ENCODE assay signal across 20 cellular contexts in genomic region chr3:193911784-193912183, GRCh38.
DNase-seq lines count a peak whose midpoint lies in the region; ATAC-seq and TF ChIP-seq lines count a peak whose summit lies in the region.
"Had no signal": no experiment of that assay in that cellular context is flagged by ENCODE, and none has a peak within 500 bp of the region (broad histone marks: within the 10 kb centered on the region; RNA-seq: fewer than 3 reads in every experiment).

No MANE protein-coding gene starts in this region.

- no CpG with 5 or more reads among the region's 6 CpGs for WGBS in mesendoderm (ENCODE audit: extremely low coverage, insufficient coverage, low lambda C conversion rate)

- no peak overlapping the region for H3K4me3 ChIP-seq in mesendoderm (ENCODE audit: low read length)
- H3K4me3 ChIP-seq: BLaER1, lower lobe of right lung, SJSA1, tibial artery had no signal

- H4K5ac ChIP-seq in mesendoderm (ENCODE audit: low read length) = no peak overlapping the region

- H3K4me1 ChIP-seq in mesendoderm (ENCODE audit: control insufficient read depth, low read depth, low read length) = peaks cover 7% of the 10 kb centered on the region
- H3K4me1 ChIP-seq: BLaER1, SJSA1 had no signal

- no peak for ATAC-seq in activated CD8-positive, alpha-beta T cell treated with anti-CD3 and anti-CD28 coated beads for 36 hours
- ATAC-seq in activated CD8-positive, alpha-beta T cell treated with anti-CD3 and anti-CD28 coated beads, Interleukin-2, amount 10 ng/mL, durations not matched to agents 7 days and 5 days = no peak
- ATAC-seq in T-cell (replicated peaks in 1 of 4) (peak in 3 of 4 experiments; percentile 38 to 45 (median 40)), sciatic nerve (peak; percentile 44)
- ATAC-seq: effector memory CD8-positive, alpha-beta T cell had no signal

- no peak for TF ChIP-seq CTCF in activated CD8-positive, alpha-beta T cell treated with anti-CD3 and anti-CD28 coated beads for 36 hours (IDR thresholded peaks at IDR 0.05)

- no peak overlapping the region for H2BK5ac ChIP-seq in mesendoderm (ENCODE audit: low read length)

- H3K79me2 ChIP-seq in mesendoderm (ENCODE audit: control insufficient read depth, insufficient read depth, low read length) = no peaks in the 10 kb centered on the region

- intact Hi-C loops in activated CD8-positive, alpha-beta T cell treated with anti-CD3 and anti-CD28 coated beads for 36 hours (cut with micrococcal nuclease) = no loop called here
- intact Hi-C loops in sciatic nerve (cut with DNase I) = no loop called here

- no peak overlapping the region for H3K18ac ChIP-seq in mesendoderm (ENCODE audit: low read length)

- H3K23ac ChIP-seq in mesendoderm (ENCODE audit: low read length) = no peak overlapping the region

- no peak overlapping the region for H3K4me2 ChIP-seq in mesendoderm (ENCODE audit: low read length)
- H3K4me2 ChIP-seq: BLaER1 had no signal

- peaks cover 16% of the 10 kb centered on the region for H3K4me1 Mint-ChIP-seq in activated CD8-positive, alpha-beta T cell treated with anti-CD3 and anti-CD28 coated beads for 36 hours (ENCODE audit: low read depth)
- H3K4me1 Mint-ChIP-seq in activated CD8-positive, alpha-beta T cell treated with anti-CD3 and anti-CD28 coated beads, Interleukin-2, amount 10 ng/mL, durations not matched to agents 7 days and 5 days (ENCODE audit: low read depth) = peaks cover 4% of the 10 kb centered on the region
- H3K4me1 Mint-ChIP-seq in T-cell = peaks cover 24 to 31% (median 26%) of the 10 kb centered on the region in 3 donors

- H3K79me1 ChIP-seq in mesendoderm (ENCODE audit: low read length) = no peaks in the 10 kb centered on the region

- no peak overlapping the region for H2BK120ac ChIP-seq in mesendoderm (ENCODE audit: low read depth, low read length)

- peaks cover 10% of the 10 kb centered on the region for H3K9me3 Mint-ChIP-seq in activated CD8-positive, alpha-beta T cell treated with anti-CD3 and anti-CD28 coated beads for 36 hours
- no peaks in the 10 kb centered on the region for H3K9me3 Mint-ChIP-seq in activated CD8-positive, alpha-beta T cell treated with anti-CD3 and anti-CD28 coated beads, Interleukin-2, amount 10 ng/mL, durations not matched to agents 7 days and 5 days (ENCODE audit: insufficient read depth)
- H3K9me3 Mint-ChIP-seq in T-cell = peaks cover 0 to 8% (median 0%) of the 10 kb centered on the region in 3 donors
- H3K9me3 Mint-ChIP-seq: effector memory CD8-positive, alpha-beta T cell had no signal

- no peak overlapping the region for H3K56ac ChIP-seq in mesendoderm (ENCODE audit: low read length)

- CTCF ChIA-PET in activated CD8-positive, alpha-beta T cell treated with anti-CD3 and anti-CD28 coated beads for 36 hours (lab: Charles Lee) = no interaction called here
- CTCF ChIA-PET in activated CD8-positive, alpha-beta T cell treated with anti-CD3 and anti-CD28 coated beads, Interleukin-2, amount 10 ng/mL, durations not matched to agents 7 days and 5 days (lab: Charles Lee) = no interaction called here
- CTCF ChIA-PET in T-cell (lab: Charles Lee) = no interaction called here

- no peak overlapping the region for H3K4ac ChIP-seq in mesendoderm (ENCODE audit: low read depth, low read length)

- H3K4me3 Mint-ChIP-seq in activated CD8-positive, alpha-beta T cell treated with anti-CD3 and anti-CD28 coated beads for 36 hours = no peak overlapping the region
- no peak overlapping the region for H3K4me3 Mint-ChIP-seq in activated CD8-positive, alpha-beta T cell treated with anti-CD3 and anti-CD28 coated beads, Interleukin-2, amount 10 ng/mL, durations not matched to agents 7 days and 5 days
- H3K4me3 Mint-ChIP-seq in T-cell = peak overlapping the region in 2 of 3 donors; percentile 17 to 66
- H3K4me3 Mint-ChIP-seq: naive B cell had no signal

- peak; percentile 6 for DNase-seq in activated CD8-positive, alpha-beta T cell treated with anti-CD3 and anti-CD28 coated beads for 36 hours
- no peak for DNase-seq in activated CD8-positive, alpha-beta T cell treated with anti-CD3 and anti-CD28 coated beads, Interleukin-2, amount 10 ng/mL, durations not matched to agents 7 days and 5 days
- DNase-seq in T-cell (no peak), dermis blood vessel endothelial cell (peak; percentile 10), sciatic nerve (ENCODE audit: low spot score) (no peak), mesendoderm (no peak), amygdala (lab: John Stamatoyannopoulos, UW) (no peak), NOMO-1 (lab: John Stamatoyannopoulos, UW; ENCODE audit: unreplicated experiment in 2 of 2) (no peak)
- DNase-seq: activated CD4-positive, alpha-beta T cell treated with anti-CD3 and anti-CD28 coated beads, Interleukin-2, amount 50 U/mL, for 4 hours; aorta; cerebellar nuclear complex; effector memory CD8-positive, alpha-beta T cell; glutamatergic neuron; naive B cell; NCI-H1105 treated with DMSO at 0.1 percent for 48 hours; NCI-H526 treated with DMSO at 0.1 percent for 48 hours had no signal

- no peak overlapping the region for H4K8ac ChIP-seq in mesendoderm (ENCODE audit: low read depth, low read length)

- no peak overlapping the region for H3K27ac ChIP-seq in mesendoderm (ENCODE audit: low read depth, low read length)
- H3K27ac ChIP-seq: BLaER1, SJSA1, tibial artery had no signal

- no peaks in the 10 kb centered on the region for H3K27me3 ChIP-seq in mesendoderm (ENCODE audit: insufficient read depth, low read length, poor library complexity)
- H3K27me3 ChIP-seq: BLaER1, SJSA1 had no signal

- no peaks in the 10 kb centered on the region for H3K27me3 Mint-ChIP-seq in activated CD8-positive, alpha-beta T cell treated with anti-CD3 and anti-CD28 coated beads for 36 hours
- peaks cover 11% of the 10 kb centered on the region for H3K27me3 Mint-ChIP-seq in activated CD8-positive, alpha-beta T cell treated with anti-CD3 and anti-CD28 coated beads, Interleukin-2, amount 10 ng/mL, durations not matched to agents 7 days and 5 days (ENCODE audit: low read depth)
- peaks cover 0 to 1% of the 10 kb centered on the region in 2 donors for H3K27me3 Mint-ChIP-seq in T-cell

- H2AK5ac ChIP-seq in mesendoderm (ENCODE audit: low read length) = no peak overlapping the region

- POLR2A ChIA-PET in activated CD8-positive, alpha-beta T cell treated with anti-CD3 and anti-CD28 coated beads for 36 hours (lab: Charles Lee) = no interaction called here
- POLR2A ChIA-PET in activated CD8-positive, alpha-beta T cell treated with anti-CD3 and anti-CD28 coated beads, Interleukin-2, amount 10 ng/mL, durations not matched to agents 7 days and 5 days (lab: Charles Lee) = no interaction called here
- POLR2A ChIA-PET in T-cell (lab: Charles Lee) = no interaction called here

- no peaks in the 10 kb centered on the region for H3K36me3 ChIP-seq in mesendoderm (ENCODE audit: control insufficient read depth, insufficient read depth, low read length)
- H3K36me3 ChIP-seq: BLaER1, lower lobe of right lung, SJSA1, tibial artery had no signal

- H3K9ac ChIP-seq in mesendoderm (ENCODE audit: low read length) = no peak overlapping the region
- H3K9ac ChIP-seq: BLaER1 had no signal

- H3K27ac Mint-ChIP-seq in activated CD8-positive, alpha-beta T cell treated with anti-CD3 and anti-CD28 coated beads for 36 hours = peak overlapping the region; percentile 4
- H3K27ac Mint-ChIP-seq in activated CD8-positive, alpha-beta T cell treated with anti-CD3 and anti-CD28 coated beads, Interleukin-2, amount 10 ng/mL, durations not matched to agents 7 days and 5 days = no peak overlapping the region
- peak overlapping the region; percentile 83 to 93 for H3K27ac Mint-ChIP-seq in T-cell

- no peaks in the 10 kb centered on the region for H3K36me3 Mint-ChIP-seq in activated CD8-positive, alpha-beta T cell treated with anti-CD3 and anti-CD28 coated beads for 36 hours (ENCODE audit: low read depth)
- no peaks in the 10 kb centered on the region for H3K36me3 Mint-ChIP-seq in activated CD8-positive, alpha-beta T cell treated with anti-CD3 and anti-CD28 coated beads, Interleukin-2, amount 10 ng/mL, durations not matched to agents 7 days and 5 days (ENCODE audit: low read depth)
- H3K36me3 Mint-ChIP-seq in T-cell = no peaks in the 10 kb centered on the region

- no peak overlapping the region for H2BK15ac ChIP-seq in mesendoderm (replicated peaks; ENCODE audit: low read depth)

Comparison
In these comparisons a context has a peak if more than half of its experiments do, and no peak if none do; other contexts are left out.
1. DNase-seq: peak in activated CD8-positive, alpha-beta T cell treated with anti-CD3 and anti-CD28 coated beads for 36 hours (single experiment) and dermis blood vessel endothelial cell (single experiment); none in activated CD8-positive, alpha-beta T cell treated with anti-CD3 and anti-CD28 coated beads, Interleukin-2, amount 10 ng/mL, durations not matched to agents 7 days and 5 days (single experiment), T-cell (0 of 34), sciatic nerve (single experiment), mesendoderm (single experiment), amygdala (0 of 56) and NOMO-1 (0 of 2).
2. ATAC-seq: peak in T-cell (3 of 4) and sciatic nerve (single experiment); none in activated CD8-positive, alpha-beta T cell treated with anti-CD3 and anti-CD28 coated beads for 36 hours (single experiment) and activated CD8-positive, alpha-beta T cell treated with anti-CD3 and anti-CD28 coated beads, Interleukin-2, amount 10 ng/mL, durations not matched to agents 7 days and 5 days (single experiment).
3. H3K4me3 Mint-ChIP-seq: peak in T-cell (2 of 3); none in activated CD8-positive, alpha-beta T cell treated with anti-CD3 and anti-CD28 coated beads for 36 hours (single experiment) and activated CD8-positive, alpha-beta T cell treated with anti-CD3 and anti-CD28 coated beads, Interleukin-2, amount 10 ng/mL, durations not matched to agents 7 days and 5 days (single experiment).